Comparison of ENCODE assay signal across 25 cellular contexts in genomic region chr2:165969227-165969626, GRCh38. TPM values are rescaled to one million over a fixed set of nuclear protein-coding genes. Genes with fewer than 3 reads are reported as not detected.
A peak's percentile ranks its signal among the peaks of the same experiment; 100 is the strongest.
DNase-seq lines count a peak whose midpoint lies in the region; ATAC-seq and TF ChIP-seq lines count a peak whose summit lies in the region.
"Had no signal": no experiment of that assay in that cellular context is flagged by ENCODE, and none has a peak within 500 bp of the region (broad histone marks: within the 10 kb centered on the region; RNA-seq: fewer than 3 reads in every experiment).

No MANE protein-coding gene starts in this region.

- no peak overlapping the region for H3K4me2 ChIP-seq in SK-N-SH
- H3K4me2 ChIP-seq: smooth muscle cell had no signal

- no peak for ATAC-seq in SK-N-SH treated with all-trans-retinoic acid at 6 μM for 48 hours
- ATAC-seq in HG03342 (IDR thresholded peaks at IDR 0.05; ENCODE audit: unreplicated experiment), result no peak
- ATAC-seq: activated naive CD4-positive, alpha-beta T cell treated with anti-CD3 and anti-CD28 coated beads, Interleukin-2, amount 50 U/mL, for 72 hours; left colon; T-helper 17 cell had no signal

- no peaks in the 10 kb centered on the region for H3K27me3 ChIP-seq in SK-N-SH (ENCODE audit: insufficient read depth)
- peaks cover 5% of the 10 kb centered on the region for H3K27me3 ChIP-seq in adipocyte (replicated peaks; ENCODE audit: control insufficient read depth, insufficient read depth, low read length)
- H3K27me3 ChIP-seq: cardiac muscle cell, esophagus muscularis mucosa, SJSA1, transverse colon had no signal

- peak; percentile 45; the same call in 1 of the 2 replicates for TF ChIP-seq RAD21 in SK-N-SH (IDR thresholded peaks at IDR 0.05; ENCODE audit: low read length)

- TF ChIP-seq EP300 in SK-N-SH (IDR thresholded peaks at IDR 0.05; ENCODE audit: borderline replicate concordance in 1 of 2, low read depth in 1 of 2, low read length in 1 of 2), result no peak

- POLR2A ChIA-PET in SK-N-SH (lab: Yijun Ruan, JAX), result no interaction called here

- WGBS in SK-N-SH (ENCODE audit: low lambda C conversion rate), result 30% methylated on average over 2 of the region's 2 CpGs

- H3F3A ChIP-seq in SK-N-SH (replicated peaks; ENCODE audit: insufficient read depth), result no peaks in the 10 kb centered on the region

- H3K36me3 ChIP-seq in SK-N-SH (replicated peaks in 1 of 2; ENCODE audit: control insufficient read depth in 1 of 2, insufficient read depth in 2 of 2, low read length in 1 of 2) (no peaks in the 10 kb centered on the region), adipocyte (ENCODE audit: control insufficient read depth, insufficient read depth, low read length, severe bottlenecking) (no peaks in the 10 kb centered on the region)
- H3K36me3 ChIP-seq: cardiac muscle cell, esophagus muscularis mucosa, SJSA1, transverse colon had no signal

- DNase-seq in SK-N-SH, result no peak
- peak; percentile 9 for DNase-seq in adipocyte (ENCODE audit: low read depth)
- peak; percentile 23 for DNase-seq in foreskin melanocyte
- no peak for DNase-seq in NCI-H2107 (lab: John Stamatoyannopoulos, UW)
- no peak for DNase-seq in NCI-H187 (lab: John Stamatoyannopoulos, UW)
- DNase-seq: activated CD4-positive, alpha-beta memory T cell treated with anti-CD3 and anti-CD28 coated beads, Interleukin-2, amount 10 ng/mL, durations not matched to agents 7 days and 5 days; activated CD4-positive, alpha-beta T cell treated with anti-CD3 and anti-CD28 coated beads for 1 hour; anterior cingulate cortex; cortex of kidney; hippocampal formation; left colon; NCI-H1436 treated with DMSO at 0.1 percent for 48 hours; NCI-H526 treated with DMSO at 0.1 percent for 48 hours; stimulated activated CD4-positive, alpha-beta T cell treated with anti-CD3 and anti-CD28 coated beads, Interleukin-1b, Interleukin-23, amount 100 ng/mL, for 48 hours; T-helper 17 cell; transverse colon had no signal

- H3K4me1 ChIP-seq in SK-N-SH (ENCODE audit: control insufficient read depth in 1 of 2, insufficient read depth in 2 of 2, low read depth in 1 of 2, low read length in 1 of 2), result no peaks in the 10 kb centered on the region
- no peaks in the 10 kb centered on the region for H3K4me1 ChIP-seq in adipocyte (ENCODE audit: control insufficient read depth, insufficient read depth, low read length)
- H3K4me1 ChIP-seq: esophagus muscularis mucosa, parathyroid adenoma, SJSA1, transverse colon had no signal

- TF ChIP-seq CTCF in SK-N-SH (IDR thresholded peaks at IDR 0.05) (peak; percentile 30; the same call in 1 of the 2 replicates), LNCAP (IDR thresholded peaks at IDR 0.05) (peak; percentile 54)

- H2AFZ ChIP-seq in SK-N-SH (ENCODE audit: low read depth), result no peak overlapping the region
- H2AFZ ChIP-seq: parathyroid adenoma had no signal

- H4K20me1 ChIP-seq in SK-N-SH (ENCODE audit: insufficient read depth), result no peaks in the 10 kb centered on the region

- no peak overlapping the region for H3K27ac ChIP-seq in SK-N-SH (ENCODE audit: low read depth in 2 of 2, low read length in 1 of 2)
- H3K27ac ChIP-seq: cardiac muscle cell, esophagus muscularis mucosa, parathyroid adenoma, SJSA1, transverse colon had no signal

- no peak overlapping the region for H3K9ac ChIP-seq in SK-N-SH
- no peak overlapping the region for H3K9ac ChIP-seq in adipocyte (ENCODE audit: low read length)
- H3K9ac ChIP-seq: parathyroid adenoma had no signal

- H3K4me3 ChIP-seq in SK-N-SH (ENCODE audit: low read depth in 2 of 2, low read length in 1 of 2), result no peak overlapping the region
- H3K4me3 ChIP-seq in adipocyte (ENCODE audit: low read length), result no peak overlapping the region
- H3K4me3 ChIP-seq: cardiac muscle cell, esophagus muscularis mucosa, SJSA1, smooth muscle cell, transverse colon had no signal

- no peaks in the 10 kb centered on the region for H3K9me2 ChIP-seq in SK-N-SH

- H3K9me3 ChIP-seq in SK-N-SH, result no peaks in the 10 kb centered on the region
- no peaks in the 10 kb centered on the region for H3K9me3 ChIP-seq in adipocyte (ENCODE audit: control insufficient read depth, low read length)
- H3K9me3 ChIP-seq: esophagus muscularis mucosa, SJSA1, transverse colon had no signal

- CTCF ChIA-PET in SK-N-SH (lab: Yijun Ruan, JAX), result no interaction called here

- H3K79me2 ChIP-seq in SK-N-SH (ENCODE audit: insufficient read depth), result no peaks in the 10 kb centered on the region
- H3K79me2 ChIP-seq: parathyroid adenoma had no signal

TF ChIP-seq in SK-N-SH, 30 proteins besides CTCF, POLR2A, EP300 and RAD21:
- TF ChIP-seq GATA2 (CRISPR knock-in tag; IDR thresholded peaks at IDR 0.05), result no peak
- no peak for TF ChIP-seq YY1 (IDR thresholded peaks at IDR 0.05; ENCODE audit: low read depth)
- TF ChIP-seq PBX3 (IDR thresholded peaks at IDR 0.05), result no peak
- no peak for TF ChIP-seq USF2 (IDR thresholded peaks at IDR 0.05; ENCODE audit: borderline replicate concordance, low read depth, low read length)
- TF ChIP-seq MEF2A (IDR thresholded peaks at IDR 0.05; ENCODE audit: borderline replicate concordance, low read depth), result no peak
- no peak for TF ChIP-seq JUND (IDR thresholded peaks at IDR 0.05)
- TF ChIP-seq RCOR1 (IDR thresholded peaks at IDR 0.05; ENCODE audit: low read length), result no peak
- no peak for TF ChIP-seq ELF1 (IDR thresholded peaks at IDR 0.05)
- no peak for TF ChIP-seq NFIC (IDR thresholded peaks at IDR 0.05; ENCODE audit: borderline replicate concordance)
- no peak for TF ChIP-seq FOSL2 (IDR thresholded peaks at IDR 0.05; ENCODE audit: borderline replicate concordance, low read depth)

TF ChIP-seq in SK-N-SH treated with all-trans-retinoic acid at 6 μM for 48 hours, 23 proteins besides CTCF, POLR2A, EP300 and RAD21 (continues in another document):
- TF ChIP-seq ESRRG (CRISPR knock-in tag; IDR thresholded peaks at IDR 0.05) (no peak), CSDC2 (CRISPR knock-in tag; IDR thresholded peaks at IDR 0.05) (no peak), ZC3H10 (CRISPR knock-in tag; IDR thresholded peaks at IDR 0.05) (no peak), PATZ1 (CRISPR knock-in tag; IDR thresholded peaks at IDR 0.05; ENCODE audit: borderline replicate concordance) (no peak), TSHZ2 (CRISPR knock-in tag; IDR thresholded peaks at IDR 0.05) (no peak), ARNTL (CRISPR knock-in tag; IDR thresholded peaks at IDR 0.05; ENCODE audit: borderline replicate concordance, low read depth) (no peak), ZNF70 (CRISPR knock-in tag; IDR thresholded peaks at IDR 0.05) (no peak), GLIS3 (CRISPR knock-in tag; IDR thresholded peaks at IDR 0.05) (no peak), TCF4 (CRISPR knock-in tag; IDR thresholded peaks at IDR 0.05; ENCODE audit: borderline replicate concordance) (no peak), BACH2 (CRISPR knock-in tag; IDR thresholded peaks at IDR 0.05; ENCODE audit: borderline replicate concordance) (no peak), SNAI2 (CRISPR knock-in tag; IDR thresholded peaks at IDR 0.05) (no peak), ZFP30 (CRISPR knock-in tag; IDR thresholded peaks at IDR 0.05) (no peak), ZNF8 (CRISPR knock-in tag; IDR thresholded peaks at IDR 0.05) (no peak), RARB (CRISPR knock-in tag; IDR thresholded peaks at IDR 0.05) (no peak), ZNF565 (CRISPR knock-in tag; conservative IDR thresholded peaks at IDR 0.05; ENCODE audit: low read depth) (no peak)

RNA-seq across cellular contexts. Expression of gene TTC21B, which starts 15.7 kb away (rescaled TPM):
- polyA plus RNA-seq in SK-N-SH (2012; rRNA removed), result 9.6 and 10.1 TPM in 2 replicates
- polyA plus RNA-seq in SK-N-SH (2012; cell fraction: cytosol; rRNA removed), result 7.6 and 9.2 TPM in 2 replicates
- polyA plus RNA-seq in SK-N-SH (2012; cell fraction: nucleus; rRNA removed), result 19.7 and 29.3 TPM in 2 replicates

Comparison
In these comparisons a context has a peak if more than half of its experiments do, and no peak if none do; other contexts are left out.
1. DNase-seq: peak in adipocyte (single experiment) and foreskin melanocyte (single experiment); none in SK-N-SH (single experiment), NCI-H2107 (single experiment) and NCI-H187 (0 of 2).